In genomic region chr22:36267058-36267457, GRCh38 we compare ENCODE assay signal across 27 cellular contexts. TPM values are rescaled to one million over a fixed set of nuclear protein-coding genes. Genes with fewer than 3 reads are reported as not detected.
A peak's percentile ranks its signal among the peaks of the same experiment; 100 is the strongest.
DNase-seq lines count a peak whose midpoint lies in the region; ATAC-seq, FAIRE-seq and TF ChIP-seq lines count a peak whose summit lies in the region.
"Had no signal": no experiment of that assay in that cellular context is flagged by ENCODE, and none has a peak within 500 bp of the region (broad histone marks: within the 10 kb centered on the region; RNA-seq: fewer than 3 reads in every experiment).

No MANE protein-coding gene starts in this region.

- peak; percentile 38 for DNase-seq in activated effector memory CD4-positive, alpha-beta T cell treated with anti-CD3 and anti-CD28 coated beads, Interleukin-2, amount 50 U/mL, for 16 hours
- DNase-seq in activated effector memory CD4-positive, alpha-beta T cell treated with Interleukin-2 at 50 U/mL for 16 hours = no peak
- no peak for DNase-seq in K562 (ENCODE audit: extremely low read depth in 1 of 4, low spot score in 3 of 4)
- DNase-seq in HepG2 (ENCODE audit: low spot score) = no peak
- peak; percentile 18 to 34 for DNase-seq in suprapubic skin (ENCODE audit: low spot score in 2 of 2)
- DNase-seq in NOMO-1 treated with DMSO at 0.1 percent for 48 hours (lab: John Stamatoyannopoulos, UW; ENCODE audit: unreplicated experiment) = no peak
- no peak for DNase-seq in stimulated activated naive B cell treated with anti-CD40 and anti-IgM and Interleukin-4, amounts not matched to agents 10 μg/mL and 1 μg/mL and 100 μg/mL, for 72 hours
- no peak for DNase-seq in activated T-cell treated with anti-CD3 and anti-CD28 coated beads, Interleukin-2, amount 50 U/mL, for 72 hours
- DNase-seq: 8988T, ACHN, BE2C, DMS153, DND-41, H7, KG1, MG63, NCI-H1105 treated with DMSO at 0.1 percent for 48 hours, NCI-H146, NCI-H1930, NCI-H2107, NCI-H446, NCI-H526 treated with DMSO at 0.1 percent for 48 hours, SJCRH30 had no signal

- H3K27ac ChIP-seq in K562 (ENCODE audit: extremely low read depth, low read depth, low read length) (no peak overlapping the region), HepG2 (ENCODE audit: extremely low read length, insufficient read depth, low read length) (no peak overlapping the region), suprapubic skin (no peak overlapping the region)
- H3K27ac ChIP-seq: SJCRH30 had no signal

- no peak overlapping the region for H3K4me3 Mint-ChIP-seq in stimulated activated naive B cell treated with anti-CD40 and anti-IgM and Interleukin-4, amounts not matched to agents 10 μg/mL and 1 μg/mL and 100 μg/mL, for 72 hours
- no peak overlapping the region for H3K4me3 Mint-ChIP-seq in activated T-cell treated with anti-CD3 and anti-CD28 coated beads, Interleukin-2, amount 50 U/mL, for 72 hours
- H3K4me3 Mint-ChIP-seq: CD14-positive monocyte had no signal

- no peak overlapping the region for H3K27ac Mint-ChIP-seq in stimulated activated naive B cell treated with anti-CD40 and anti-IgM and Interleukin-4, amounts not matched to agents 10 μg/mL and 1 μg/mL and 100 μg/mL, for 72 hours
- H3K27ac Mint-ChIP-seq in activated T-cell treated with anti-CD3 and anti-CD28 coated beads, Interleukin-2, amount 50 U/mL, for 72 hours = no peak overlapping the region
- H3K27ac Mint-ChIP-seq: CD14-positive monocyte had no signal

- H3K4me1 ChIP-seq in K562 (replicated peaks in 1 of 2; ENCODE audit: control insufficient read depth in 2 of 2, insufficient read depth in 2 of 2, low read length in 2 of 2) (peaks cover 0 to 6% of the 10 kb centered on the region in 2 experiments; a peak in 4 of 5 replicates), HepG2 (ENCODE audit: insufficient read depth, low read length) (peaks cover 60% of the 10 kb centered on the region), suprapubic skin (peaks cover 4% of the 10 kb centered on the region)
- H3K4me1 ChIP-seq: BE2C, SJCRH30 had no signal

- no peaks in the 10 kb centered on the region for H3K4me1 Mint-ChIP-seq in stimulated activated naive B cell treated with anti-CD40 and anti-IgM and Interleukin-4, amounts not matched to agents 10 μg/mL and 1 μg/mL and 100 μg/mL, for 72 hours
- H3K4me1 Mint-ChIP-seq in activated T-cell treated with anti-CD3 and anti-CD28 coated beads, Interleukin-2, amount 50 U/mL, for 72 hours (ENCODE audit: low read depth) = no peaks in the 10 kb centered on the region

- peaks cover 14% of the 10 kb centered on the region; the same call in 1 of the 3 replicates for H3K36me3 ChIP-seq in K562 (ENCODE audit: control insufficient read depth, insufficient read depth, low read length)
- peaks cover 7 to 18% of the 10 kb centered on the region in 2 experiments for H3K36me3 ChIP-seq in HepG2 (replicated peaks in 1 of 2; ENCODE audit: control insufficient read depth in 1 of 2, insufficient read depth in 2 of 2, low read length in 2 of 2)
- peaks cover 4% of the 10 kb centered on the region for H3K36me3 ChIP-seq in suprapubic skin
- H3K36me3 ChIP-seq: BE2C, MG63, SJCRH30 had no signal

- CTCF ChIA-PET in K562 (lab: Yijun Ruan, JAX; ENCODE audit: low intra/inter-chr PET ratio) (no interaction called here), HepG2 (lab: Yijun Ruan, JAX; ENCODE audit: low intra/inter-chr PET ratio, low total read pairs) (no interaction called here)

- ATAC-seq in K562 (no peak), HepG2 (no peak)
- no peak for ATAC-seq in stimulated activated naive B cell treated with anti-CD40 and anti-IgM and Interleukin-4, amounts not matched to agents 10 μg/mL and 1 μg/mL and 100 μg/mL, for 72 hours (replicated peaks)
- no peak for ATAC-seq in activated T-cell treated with anti-CD3 and anti-CD28 coated beads, Interleukin-2, amount 50 U/mL, for 72 hours (replicated peaks in 1 of 2)

- POLR2A ChIA-PET in K562 (lab: Yijun Ruan, JAX) = no interaction called here
- POLR2A ChIA-PET in HepG2 (lab: Yijun Ruan, JAX) = no interaction called here

- H3K9me3 ChIP-seq in K562 (replicated peaks; ENCODE audit: control insufficient read depth, insufficient read depth, low read depth, low read length) (no peaks in the 10 kb centered on the region), HepG2 (ENCODE audit: low read length) (no peaks in the 10 kb centered on the region), suprapubic skin (no peaks in the 10 kb centered on the region)
- H3K9me3 ChIP-seq: BE2C, MG63, SJCRH30 had no signal

- no peaks in the 10 kb centered on the region for H3K9me1 ChIP-seq in K562 (ENCODE audit: control insufficient read depth, insufficient read depth, low read length)

- H3K4me3 ChIP-seq in K562 (no peak overlapping the region), HepG2 (replicated peaks in 1 of 3; ENCODE audit: insufficient read depth in 1 of 3, low read depth in 2 of 3, low read length in 3 of 3) (no peak overlapping the region), suprapubic skin (no peak overlapping the region)
- H3K4me3 ChIP-seq: MG63, SJCRH30 had no signal

- TF ChIP-seq RAD21 in K562 (CRISPR knock-in tag; conservative IDR thresholded peaks at IDR 0.05 in 1 of 2, IDR thresholded peaks at IDR 0.05 in 1 of 2) (no peak), HepG2 (CRISPR knock-in tag; IDR thresholded peaks at IDR 0.05) (no peak)

- TF ChIP-seq CTCF in K562 (IDR thresholded peaks at IDR 0.05 in 2 of 3, conservative IDR thresholded peaks at IDR 0.05 in 1 of 3; ENCODE audit: insufficient read depth in 2 of 3, low read depth in 1 of 3, low read length in 3 of 3) (no peak), HepG2 (CRISPR knock-in tag; IDR thresholded peaks at IDR 0.05) (no peak), suprapubic skin (IDR thresholded peaks at IDR 0.05) (no peak)

- BruUV-seq in K562 (replicated peaks; lab: Mats Ljungman, UMichigan) (TSS peak; percentile 66), HepG2 (replicated peaks; lab: Mats Ljungman, UMichigan) (TSS peak; percentile 71)

- no peak for FAIRE-seq in K562 (lab: Jason Lieb, UNC)
- no peak for FAIRE-seq in HepG2 (lab: Jason Lieb, UNC)
- FAIRE-seq: GM18507, HTR-8/SVneo, RCC 7860 had no signal

- H4K20me1 ChIP-seq in K562 (replicated peaks; ENCODE audit: control insufficient read depth, insufficient read depth, low read length) (no peaks in the 10 kb centered on the region), HepG2 (ENCODE audit: insufficient read depth, low read length) (no peaks in the 10 kb centered on the region)

- H3K27me3 ChIP-seq in K562 (ENCODE audit: control insufficient read depth in 2 of 2, insufficient read depth in 2 of 2, low read length in 2 of 2) = no peaks in the 10 kb centered on the region
- no peaks in the 10 kb centered on the region for H3K27me3 ChIP-seq in HepG2 (ENCODE audit: control insufficient read depth in 1 of 2, insufficient read depth in 2 of 2, low read length in 2 of 2)
- H3K27me3 ChIP-seq in suprapubic skin = no peaks in the 10 kb centered on the region
- H3K27me3 ChIP-seq: BE2C, MG63, SJCRH30 had no signal

- TF ChIP-seq EP300 in K562 (IDR thresholded peaks at IDR 0.05; ENCODE audit: low read length) (no peak), HepG2 (IDR thresholded peaks at IDR 0.05; ENCODE audit: low read depth in 2 of 2, low read length in 2 of 2) (no peak), HepG2 (CRISPR knock-in tag; IDR thresholded peaks at IDR 0.05; ENCODE audit: borderline replicate concordance) (no peak), suprapubic skin (IDR thresholded peaks at IDR 0.05) (no peak)

- WGBS in K562 (ENCODE audit: insufficient coverage, low coverage, missing lambda C conversion rate) = 80% methylated on average over 4 of the region's 4 CpGs
- 97% methylated on average over 4 of the region's 4 CpGs for WGBS in HepG2 (ENCODE audit: low lambda C conversion rate)
- WGBS in suprapubic skin = 93% methylated on average over 4 of the region's 4 CpGs

- H3K36me3 Mint-ChIP-seq in stimulated activated naive B cell treated with anti-CD40 and anti-IgM and Interleukin-4, amounts not matched to agents 10 μg/mL and 1 μg/mL and 100 μg/mL, for 72 hours = peaks cover 45 to 55% of the 10 kb centered on the region in 2 donors
- peaks cover 2 to 18% of the 10 kb centered on the region in 2 donors for H3K36me3 Mint-ChIP-seq in activated T-cell treated with anti-CD3 and anti-CD28 coated beads, Interleukin-2, amount 50 U/mL, for 72 hours (ENCODE audit: insufficient read depth in 2 of 2)

- in situ Hi-C loops in K562 (cut with MboI) = no loop called here
- in situ Hi-C loops in HepG2 (cut with HindIII; ENCODE audit: extremely low pct_ligation_motif_present, low pct_unique_long_range_greater_than_20kb) = no loop called here

- H2AFZ ChIP-seq in K562 (ENCODE audit: low read depth, low read length) (no peak overlapping the region), HepG2 (ENCODE audit: low read length) (no peak overlapping the region)

- H3K9ac ChIP-seq in K562 (ENCODE audit: insufficient read depth in 1 of 2, low read depth in 2 of 2, low read length in 2 of 2) (no peak overlapping the region), HepG2 (ENCODE audit: insufficient read depth, low read depth, low read length) (no peak overlapping the region)

- H3K79me2 ChIP-seq in K562 (ENCODE audit: control insufficient read depth, insufficient read depth, low read length) = no peaks in the 10 kb centered on the region
- no peaks in the 10 kb centered on the region for H3K79me2 ChIP-seq in HepG2 (ENCODE audit: insufficient read depth, low read length)

- TF ChIP-seq POLR2A in K562 (conservative IDR thresholded peaks at IDR 0.05) = no peak
- no peak; a peak in 1 of 4 replicates for TF ChIP-seq POLR2A in HepG2 (IDR thresholded peaks at IDR 0.05; ENCODE audit: insufficient read depth in 1 of 2, low read depth in 2 of 2, low read length in 2 of 2)
- no peak for TF ChIP-seq POLR2A in suprapubic skin (IDR thresholded peaks at IDR 0.05)

- intact Hi-C loops in K562 (cut with micrococcal nuclease) (no loop called here), HepG2 (cut with micrococcal nuclease; ENCODE audit: unreplicated experiment) (no loop called here)

- no peak overlapping the region for H3K4me2 ChIP-seq in K562 (ENCODE audit: insufficient read depth, low read length)
- H3K4me2 ChIP-seq in HepG2 (ENCODE audit: low read depth, low read length) = no peak overlapping the region

- H3K9me3 Mint-ChIP-seq in stimulated activated naive B cell treated with anti-CD40 and anti-IgM and Interleukin-4, amounts not matched to agents 10 μg/mL and 1 μg/mL and 100 μg/mL, for 72 hours = no peaks in the 10 kb centered on the region
- H3K9me3 Mint-ChIP-seq in activated T-cell treated with anti-CD3 and anti-CD28 coated beads, Interleukin-2, amount 50 U/mL, for 72 hours = no peaks in the 10 kb centered on the region
- H3K9me3 Mint-ChIP-seq: CD14-positive monocyte had no signal

- no peaks in the 10 kb centered on the region for H3K27me3 Mint-ChIP-seq in stimulated activated naive B cell treated with anti-CD40 and anti-IgM and Interleukin-4, amounts not matched to agents 10 μg/mL and 1 μg/mL and 100 μg/mL, for 72 hours
- no peaks in the 10 kb centered on the region for H3K27me3 Mint-ChIP-seq in activated T-cell treated with anti-CD3 and anti-CD28 coated beads, Interleukin-2, amount 50 U/mL, for 72 hours (ENCODE audit: low read depth)

RNA-seq across cellular contexts. Expression of gene APOL1, which starts 14.1 kb away (rescaled TPM):
- 16.6 and 19.1 TPM in 2 replicates for total RNA-seq in K562 (2011; cell fraction: chromatin; rRNA removed; ENCODE audit: low replicate concordance)
- total RNA-seq in K562 (2011; cell fraction: nucleolus; rRNA removed) = 16.3 and 21.5 TPM in 2 replicates
- total RNA-seq in K562 (2011; cell fraction: nucleoplasm; rRNA removed) = 19.4 and 21.1 TPM in 2 replicates
- total RNA-seq in K562 (2014; rRNA removed) = 5.8 TPM in 2 replicates
- 3.5 and 4.1 TPM in 2 replicates for total RNA-seq in K562 (2014; rRNA removed; fragmentation: Illumina TruSeq; extraction: Trizol)
- total RNA-seq in K562 (2015; rRNA removed; fragmentation: Illumina TruSeq; extraction: Trizol) = 7.0 and 7.3 TPM in 2 replicates
- 8.1 and 9.0 TPM in 2 replicates for total RNA-seq in K562 (2021)
- 4.7 and 5.6 TPM in 2 replicates for polyA plus RNA-seq in K562 (2011; rRNA removed)
- 2.8 and 4.2 TPM in 2 replicates for polyA plus RNA-seq in K562 (2011; cell fraction: cytosol; rRNA removed)
- 7.4 and 14.5 TPM in 2 replicates for polyA plus RNA-seq in K562 (2011; cell fraction: nucleus; rRNA removed)
- 21.2 and 33.8 TPM in 2 replicates for polyA plus RNA-seq in K562 (2012)
- polyA plus RNA-seq in K562 (2014; fragmentation: Illumina TruSeq; extraction: Trizol) = 9.5 and 9.7 TPM in 2 replicates
- polyA plus RNA-seq in K562 (2014; fragmentation: Nextera tagmentation; extraction: Ambion mirVana) = 1 to 10 TPM; 2.5 to 4.2 TPM
- polyA plus RNA-seq in K562 (2014; rRNA removed) = 5.3 and 6.9 TPM in 2 replicates
- 4.9 and 5.3 TPM in 2 replicates for polyA minus RNA-seq in K562 (2011; rRNA and poly(A)+ RNA removed)
- polyA minus RNA-seq in K562 (2011; cell fraction: cytosol; rRNA and poly(A)+ RNA removed) = 1.2 and 5.9 TPM in 2 replicates
- 2.6 and 3.2 TPM in 2 replicates for polyA minus RNA-seq in K562 (2011; cell fraction: nucleus; rRNA and poly(A)+ RNA removed)
- total RNA-seq in HepG2 (2016; rRNA removed; fragmentation: Illumina TruSeq; extraction: Trizol) = 11.2 and 20.3 TPM in 2 replicates
- 2.3 and 2.8 TPM in 2 replicates for total RNA-seq in HepG2 (2016; cell fraction: cytosol; rRNA removed; fragmentation: Illumina TruSeq; extraction: Trizol; ENCODE audit: low read depth)
- total RNA-seq in HepG2 (2016; cell fraction: insoluble cytoplasmic fraction; rRNA removed; fragmentation: Illumina TruSeq; extraction: Trizol) = 10.1 and 20.9 TPM in 2 replicates
- total RNA-seq in HepG2 (2016; cell fraction: membrane; rRNA removed; fragmentation: Illumina TruSeq; extraction: Trizol) = 3.2 and 3.4 TPM in 2 replicates
- total RNA-seq in HepG2 (2016; cell fraction: nucleus; rRNA removed; fragmentation: Illumina TruSeq; extraction: Trizol) = 19.4 and 20.3 TPM in 2 replicates
- polyA plus RNA-seq in HepG2 (2011; rRNA removed) = 75.0 and 124 TPM in 2 replicates
- polyA plus RNA-seq in HepG2 (2011; cell fraction: cytosol; rRNA removed) = 57.2 and 84.6 TPM in 2 replicates
- polyA plus RNA-seq in HepG2 (2011; cell fraction: nucleus; rRNA removed) = 110 and 144 TPM in 2 replicates
- polyA plus RNA-seq in HepG2 (2012) = 126 and 159 TPM in 2 replicates
- polyA plus RNA-seq in HepG2 (2016; cell fraction: cytosol; fragmentation: Illumina TruSeq; extraction: Trizol; ENCODE audit: low read depth) = 2.5 and 2.9 TPM in 2 replicates
- polyA plus RNA-seq in HepG2 (2016; cell fraction: insoluble cytoplasmic fraction; fragmentation: Illumina TruSeq; extraction: Trizol; ENCODE audit: low read depth) = 12.0 and 13.0 TPM in 2 replicates
- 3.3 and 3.8 TPM in 2 replicates for polyA plus RNA-seq in HepG2 (2016; cell fraction: membrane; fragmentation: Illumina TruSeq; extraction: Trizol; ENCODE audit: low read depth)
- 37.3 and 42.3 TPM in 2 replicates for polyA plus RNA-seq in HepG2 (2016; cell fraction: nucleus; fragmentation: Illumina TruSeq; extraction: Trizol; ENCODE audit: insufficient read depth, low read depth)
- 2.0 and 61.9 TPM in 2 replicates for polyA minus RNA-seq in HepG2 (2011; rRNA and poly(A)+ RNA removed; ENCODE audit: low replicate concordance)
- polyA minus RNA-seq in HepG2 (2011; cell fraction: cytosol; rRNA and poly(A)+ RNA removed) = 61.5 and 88.3 TPM in 2 replicates
- polyA minus RNA-seq in HepG2 (2011; cell fraction: nucleus; rRNA and poly(A)+ RNA removed) = 34.2 and 54.7 TPM in 2 replicates
- 1 to 10 TPM; 1.2 to 7.3 (median 3.0) TPM for total RNA-seq in suprapubic skin
- 10 to 100 TPM; 32.7 to 44.5 TPM for total RNA-seq in activated T-cell treated with anti-CD3 and anti-CD28 coated beads, Interleukin-2, amount 50 U/mL, for 72 hours
- total RNA-seq: H7 had no signal

RNA-seq across cellular contexts. Expression of gene APOL2, which starts 27.7 kb away (rescaled TPM):
- total RNA-seq in K562 (2011; cell fraction: chromatin; rRNA removed; ENCODE audit: low replicate concordance) = 7.9 and 14.5 TPM in 2 replicates
- total RNA-seq in K562 (2011; cell fraction: nucleolus; rRNA removed) = 9.6 and 11.0 TPM in 2 replicates
- 11.5 and 15.8 TPM in 2 replicates for total RNA-seq in K562 (2011; cell fraction: nucleoplasm; rRNA removed)
- total RNA-seq in K562 (2014; rRNA removed) = 8.9 and 9.7 TPM in 2 replicates
- 9.3 and 10.6 TPM in 2 replicates for total RNA-seq in K562 (2014; rRNA removed; fragmentation: Illumina TruSeq; extraction: Trizol)
- 9.6 and 10.6 TPM in 2 replicates for total RNA-seq in K562 (2015; rRNA removed; fragmentation: Illumina TruSeq; extraction: Trizol)
- 9.7 and 10.6 TPM in 2 replicates for total RNA-seq in K562 (2021)
- polyA plus RNA-seq in K562 (2011; rRNA removed) = 5.4 and 7.7 TPM in 2 replicates
- 5.7 and 7.9 TPM in 2 replicates for polyA plus RNA-seq in K562 (2011; cell fraction: cytosol; rRNA removed)
- 7.8 and 12.8 TPM in 2 replicates for polyA plus RNA-seq in K562 (2011; cell fraction: nucleus; rRNA removed)
- polyA plus RNA-seq in K562 (2012) = 12.3 and 12.8 TPM in 2 replicates
- polyA plus RNA-seq in K562 (2014; fragmentation: Illumina TruSeq; extraction: Trizol) = 8.9 and 9.4 TPM in 2 replicates
- 1 to 10 TPM; 2.7 to 6.8 TPM for polyA plus RNA-seq in K562 (2014; fragmentation: Nextera tagmentation; extraction: Ambion mirVana)
- 6.6 and 6.9 TPM in 2 replicates for polyA plus RNA-seq in K562 (2014; rRNA removed)
- 7.8 and 13.2 TPM in 2 replicates for polyA minus RNA-seq in K562 (2011; rRNA and poly(A)+ RNA removed)
- polyA minus RNA-seq in K562 (2011; cell fraction: cytosol; rRNA and poly(A)+ RNA removed) = 3.5 and 6.3 TPM in 2 replicates
- 2.4 and 3.6 TPM in 2 replicates for polyA minus RNA-seq in K562 (2011; cell fraction: nucleus; rRNA and poly(A)+ RNA removed)
- total RNA-seq in HepG2 (2016; rRNA removed; fragmentation: Illumina TruSeq; extraction: Trizol) = 28.7 and 34.3 TPM in 2 replicates
- total RNA-seq in HepG2 (2016; cell fraction: cytosol; rRNA removed; fragmentation: Illumina TruSeq; extraction: Trizol; ENCODE audit: low read depth) = 2.5 and 3.6 TPM in 2 replicates
- total RNA-seq in HepG2 (2016; cell fraction: insoluble cytoplasmic fraction; rRNA removed; fragmentation: Illumina TruSeq; extraction: Trizol) = 27.0 and 29.3 TPM in 2 replicates
- 8.2 and 9.0 TPM in 2 replicates for total RNA-seq in HepG2 (2016; cell fraction: membrane; rRNA removed; fragmentation: Illumina TruSeq; extraction: Trizol)
- 16.8 and 21.4 TPM in 2 replicates for total RNA-seq in HepG2 (2016; cell fraction: nucleus; rRNA removed; fragmentation: Illumina TruSeq; extraction: Trizol)
- 51.2 and 94.4 TPM in 2 replicates for polyA plus RNA-seq in HepG2 (2011; rRNA removed)
- 53.4 and 72.6 TPM in 2 replicates for polyA plus RNA-seq in HepG2 (2011; cell fraction: cytosol; rRNA removed)
- polyA plus RNA-seq in HepG2 (2011; cell fraction: nucleus; rRNA removed) = 195 and 245 TPM in 2 replicates
- polyA plus RNA-seq in HepG2 (2012) = 58.3 and 88.7 TPM in 2 replicates
- 1.8 TPM in 2 replicates for polyA plus RNA-seq in HepG2 (2016; cell fraction: cytosol; fragmentation: Illumina TruSeq; extraction: Trizol; ENCODE audit: low read depth)
- polyA plus RNA-seq in HepG2 (2016; cell fraction: insoluble cytoplasmic fraction; fragmentation: Illumina TruSeq; extraction: Trizol; ENCODE audit: low read depth) = 20.2 and 26.3 TPM in 2 replicates
- polyA plus RNA-seq in HepG2 (2016; cell fraction: membrane; fragmentation: Illumina TruSeq; extraction: Trizol; ENCODE audit: low read depth) = 4.4 and 5.1 TPM in 2 replicates
- 31.6 and 34.2 TPM in 2 replicates for polyA plus RNA-seq in HepG2 (2016; cell fraction: nucleus; fragmentation: Illumina TruSeq; extraction: Trizol; ENCODE audit: insufficient read depth, low read depth)
- 34.5 and 120 TPM in 2 replicates for polyA minus RNA-seq in HepG2 (2011; rRNA and poly(A)+ RNA removed; ENCODE audit: low replicate concordance)
- polyA minus RNA-seq in HepG2 (2011; cell fraction: cytosol; rRNA and poly(A)+ RNA removed) = 39.4 and 67.2 TPM in 2 replicates
- 44.7 and 77.3 TPM in 2 replicates for polyA minus RNA-seq in HepG2 (2011; cell fraction: nucleus; rRNA and poly(A)+ RNA removed)
- 10 to 100 TPM; 15.3 to 21.8 (median 17.1) TPM for total RNA-seq in suprapubic skin
- 10 to 100 TPM; 64.5 to 69.5 TPM for total RNA-seq in activated T-cell treated with anti-CD3 and anti-CD28 coated beads, Interleukin-2, amount 50 U/mL, for 72 hours

Comparison
In these comparisons a context has a peak if more than half of its experiments do, and no peak if none do; other contexts are left out.
1. DNase-seq: peak in activated effector memory CD4-positive, alpha-beta T cell treated with anti-CD3 and anti-CD28 coated beads, Interleukin-2, amount 50 U/mL, for 16 hours (single experiment) and suprapubic skin (2 of 2); none in activated effector memory CD4-positive, alpha-beta T cell treated with Interleukin-2 at 50 U/mL for 16 hours (single experiment), K562 (0 of 4), HepG2 (single experiment), NOMO-1 treated with DMSO at 0.1 percent for 48 hours (single experiment), stimulated activated naive B cell treated with anti-CD40 and anti-IgM and Interleukin-4, amounts not matched to agents 10 μg/mL and 1 μg/mL and 100 μg/mL, for 72 hours (single experiment) and activated T-cell treated with anti-CD3 and anti-CD28 coated beads, Interleukin-2, amount 50 U/mL, for 72 hours (0 of 2).